In genomic region chr22:50532353-50532700, GRCh38 we compare ENCODE assay signal across 8 cellular contexts. TPM values are rescaled to one million over a fixed set of nuclear protein-coding genes. Genes with fewer than 3 reads are reported as not detected.
A peak's percentile ranks its signal among the peaks of the same experiment; 100 is the strongest.
DNase-seq lines count a peak whose midpoint lies in the region; ATAC-seq, FAIRE-seq and TF ChIP-seq lines count a peak whose summit lies in the region.

No MANE protein-coding gene starts in this region.

- H3K9me3 ChIP-seq in Caco-2 (no peaks in the 10 kb centered on the region), PC-3 (ENCODE audit: low read length) (no peaks in the 10 kb centered on the region), endothelial cell of umbilical vein (replicated peaks; ENCODE audit: control insufficient read depth, insufficient read depth, low read length) (no peaks in the 10 kb centered on the region), neuronal stem cell (replicated peaks in 1 of 2; ENCODE audit: control insufficient read depth in 2 of 2, insufficient read depth in 1 of 2, low read depth in 1 of 2, low read length in 2 of 2) (peaks cover 8 to 21% of the 10 kb centered on the region in 2 donors)

- H3K14ac ChIP-seq in neuronal stem cell (ENCODE audit: low read length), result no peak overlapping the region

- no peak overlapping the region for H3K4ac ChIP-seq in neuronal stem cell (ENCODE audit: low read length)

- H3K27me3 Mint-ChIP-seq in Caco-2 (ENCODE audit: insufficient read depth, unreplicated experiment), result no peaks in the 10 kb centered on the region

- H2BK120ac ChIP-seq in neuronal stem cell (ENCODE audit: low read depth, low read length), result no peak overlapping the region

- H2BK15ac ChIP-seq in neuronal stem cell (ENCODE audit: low read length), result peak overlapping the region; percentile 97

- H4K20me1 ChIP-seq in PC-3 (ENCODE audit: low read length) (no peaks in the 10 kb centered on the region), endothelial cell of umbilical vein (replicated peaks; ENCODE audit: control insufficient read depth, extremely low read depth, insufficient read depth, low read length) (no peaks in the 10 kb centered on the region)

- no peaks in the 10 kb centered on the region for H3K9me1 ChIP-seq in endothelial cell of umbilical vein (replicated peaks; ENCODE audit: control insufficient read depth, extremely low read depth, insufficient read depth, low read length)

- H2BK5ac ChIP-seq in neuronal stem cell (ENCODE audit: low read length), result peak overlapping the region; percentile 82

- no peak overlapping the region for H4K91ac ChIP-seq in neuronal stem cell (ENCODE audit: low read depth, low read length, poor library complexity)

- no CpG with 5 or more reads among the region's 17 CpGs for WGBS in neuronal stem cell (ENCODE audit: extremely low coverage in 2 of 2, insufficient read length in 2 of 2, insufficient replicate concordance in 1 of 2), 2 donors

- POLR2A ChIA-PET in Caco-2 (lab: Charles Lee), result interaction anchor here (0.7 to 1.5 kb wide), 5 partner anchors 15 to 238 kb away, joined by 3 to 7 read pairs (median 4); partner anchors contain the start of genes CHKB, LMF2 and SYCE3
- POLR2A ChIA-PET in PC-3 (lab: Charles Lee; ENCODE audit: unreplicated experiment), result no interaction called here
- POLR2A ChIA-PET in endothelial cell of umbilical vein (lab: Charles Lee), result no interaction called here

- peak overlapping the region; percentile 98 for H3K18ac ChIP-seq in neuronal stem cell (ENCODE audit: low read length)

- H3K4me1 Mint-ChIP-seq in Caco-2 (ENCODE audit: low read depth, unreplicated experiment), result peaks cover 25% of the 10 kb centered on the region

- dilution Hi-C loops in endothelial cell of umbilical vein (cut with MboI; ENCODE audit: extremely low pct_ligation_motif_present, low sequenced_read_pairs), result no loop called here

- no peak for TF ChIP-seq POLR2A in endothelial cell of umbilical vein (IDR thresholded peaks at IDR 0.05; ENCODE audit: low read depth, low read length)

- no peaks in the 10 kb centered on the region for H3K79me1 ChIP-seq in neuronal stem cell (ENCODE audit: low read depth, low read length)

- H3K9me3 Mint-ChIP-seq in Caco-2 (ENCODE audit: unreplicated experiment), result no peaks in the 10 kb centered on the region

- no peak overlapping the region for H4K8ac ChIP-seq in neuronal stem cell (ENCODE audit: low read depth, low read length)

- H3K4me3 ChIP-seq in Caco-2 (ENCODE audit: low read depth, low read length), result peak overlapping the region; percentile 68
- H3K4me3 ChIP-seq in PC-3 (ENCODE audit: low read length), result peak overlapping the region; percentile 78
- peak overlapping the region in 1 of 3 experiments; percentile 36 for H3K4me3 ChIP-seq in endothelial cell of umbilical vein (replicated peaks in 1 of 3; ENCODE audit: insufficient read depth in 1 of 3, low read depth in 1 of 3, low read length in 3 of 3)
- peak overlapping the region; percentile 55 to 82 for H3K4me3 ChIP-seq in neuronal stem cell (ENCODE audit: low read length in 2 of 2)

- H3K36me3 Mint-ChIP-seq in Caco-2 (ENCODE audit: insufficient read depth, unreplicated experiment), result peaks cover 28% of the 10 kb centered on the region

- no peak overlapping the region for H2BK12ac ChIP-seq in neuronal stem cell (ENCODE audit: low read length)

- no peaks in the 10 kb centered on the region for H3K27me3 ChIP-seq in Caco-2 (replicated peaks; ENCODE audit: control insufficient read depth, insufficient read depth, low read length)
- no peaks in the 10 kb centered on the region for H3K27me3 ChIP-seq in PC-3 (ENCODE audit: low read length)
- peaks cover 3 to 13% of the 10 kb centered on the region in 2 experiments for H3K27me3 ChIP-seq in endothelial cell of umbilical vein (ENCODE audit: control insufficient read depth in 2 of 2, insufficient read depth in 2 of 2, low read length in 2 of 2)
- H3K27me3 ChIP-seq in neuronal stem cell (ENCODE audit: control insufficient read depth in 3 of 3, insufficient read depth in 3 of 3, low read depth in 1 of 3, low read length in 3 of 3), result peaks cover 14 to 35% (median 14%) of the 10 kb centered on the region in 3 experiments

- no peak for TF ChIP-seq CTCF in Caco-2 (IDR thresholded peaks at IDR 0.05; ENCODE audit: insufficient read depth in 1 of 2, low read depth in 1 of 2, low read length in 1 of 2, severe bottlenecking in 1 of 2, unreplicated experiment in 1 of 2)
- no peak for TF ChIP-seq CTCF in PC-3 (conservative IDR thresholded peaks at IDR 0.05; ENCODE audit: low read depth, low read length)
- TF ChIP-seq CTCF in endothelial cell of umbilical vein (IDR thresholded peaks at IDR 0.05; ENCODE audit: extremely low read depth in 1 of 2, insufficient read depth in 1 of 2, low read depth in 1 of 2, low read length in 2 of 2), result no peak

- intact Hi-C loops in Caco-2 (cut with micrococcal nuclease; ENCODE audit: unreplicated experiment), result loop anchor here (2.0 to 5.0 kb wide), 2 partner anchors 30 to 90 kb away; partner anchors contain the start of gene SYCE3
- intact Hi-C loops in PC-3 (cut with micrococcal nuclease), result loop anchor here (2.0 kb wide), 1 partner anchor 50 kb away; the partner anchor contains the start of gene CHKB
- intact Hi-C loops in endothelial cell of umbilical vein (cut with micrococcal nuclease), result no loop called here

- H3K36me3 ChIP-seq in Caco-2 (ENCODE audit: control insufficient read depth, insufficient read depth, low read length) (no peaks in the 10 kb centered on the region), PC-3 (ENCODE audit: low read depth, low read length) (no peaks in the 10 kb centered on the region), endothelial cell of umbilical vein (ENCODE audit: control insufficient read depth in 2 of 2, extremely low read depth in 1 of 2, insufficient read depth in 2 of 2, low read length in 2 of 2) (no peaks in the 10 kb centered on the region), neuronal stem cell (replicated peaks in 1 of 2; ENCODE audit: control insufficient read depth in 2 of 2, insufficient read depth in 2 of 2, low read length in 2 of 2) (no peaks in the 10 kb centered on the region)

- H3K4me1 ChIP-seq in Caco-2, result peaks cover 29% of the 10 kb centered on the region
- peaks cover 10% of the 10 kb centered on the region; the same call in 1 of the 2 replicates for H3K4me1 ChIP-seq in PC-3 (ENCODE audit: insufficient read depth, low read length)
- peaks cover 18% of the 10 kb centered on the region for H3K4me1 ChIP-seq in endothelial cell of umbilical vein (ENCODE audit: control insufficient read depth, extremely low read depth, insufficient read depth, low read length)
- peaks cover 7 to 10% of the 10 kb centered on the region in 2 donors for H3K4me1 ChIP-seq in neuronal stem cell (ENCODE audit: control insufficient read depth in 2 of 2, insufficient read depth in 1 of 2, low read depth in 1 of 2, low read length in 2 of 2)

- DNase-seq in Caco-2, result peak in 1 of 2 experiments; percentile 39
- DNase-seq in PC-3, result no peak
- no peak for DNase-seq in endothelial cell of umbilical vein (ENCODE audit: low read depth, low spot score)
- DNase-seq in neuronal stem cell (ENCODE audit: low spot score), result no peak
- DNase-seq in middle frontal gyrus (ENCODE audit: extremely low spot score, low spot score), result no peak

- H3F3A ChIP-seq in PC-3 (ENCODE audit: low read length, unreplicated experiment), result no peaks in the 10 kb centered on the region

- no peaks in the 10 kb centered on the region for H3K79me2 ChIP-seq in PC-3 (ENCODE audit: low read length)
- no peaks in the 10 kb centered on the region for H3K79me2 ChIP-seq in endothelial cell of umbilical vein (ENCODE audit: control insufficient read depth, insufficient read depth, low read length)

- H3K27ac ChIP-seq in PC-3 (ENCODE audit: low read length), result 0 out of 2 replicates have a peak overlapping the region, but pooled peaks have one; percentile 20
- no peak overlapping the region for H3K27ac ChIP-seq in endothelial cell of umbilical vein (ENCODE audit: insufficient read depth, low read depth, low read length)
- H3K27ac ChIP-seq in neuronal stem cell (replicated peaks; ENCODE audit: low read length), result no peak overlapping the region

- FAIRE-seq in endothelial cell of umbilical vein (lab: Jason Lieb, UNC), result no peak

- ATAC-seq in PC-3 (no peak), HG03460 (IDR thresholded peaks at IDR 0.05; ENCODE audit: unreplicated experiment) (no peak), HG03045 (IDR thresholded peaks at IDR 0.05; ENCODE audit: unreplicated experiment) (no peak), GM21528 (IDR thresholded peaks at IDR 0.05; ENCODE audit: low FRiP score, unreplicated experiment) (no peak)

- no TSS peak for BruUV-seq in Caco-2 (replicated peaks; lab: Mats Ljungman, UMichigan)
- BruUV-seq in PC-3 (replicated peaks; lab: Mats Ljungman, UMichigan), result no TSS peak
- BruUV-seq in endothelial cell of umbilical vein (replicated peaks; lab: Mats Ljungman, UMichigan), result no TSS peak

- CTCF ChIA-PET in Caco-2 (lab: Charles Lee), result interaction anchor here (0.7 to 1.0 kb wide), 3 partner anchors 25 to 88 kb away, joined by 3 to 7 read pairs (median 4); partner anchors contain the start of genes LMF2 and SYCE3
- CTCF ChIA-PET in PC-3 (lab: Charles Lee), result interaction anchor here (0.6 kb wide), 1 partner anchor 88 kb away, joined by 15 read pairs; no protein-coding TSS in a partner anchor
- CTCF ChIA-PET in endothelial cell of umbilical vein (lab: Charles Lee), result interaction anchor here (0.8 to 1.7 kb wide), 3 partner anchors 30 to 88 kb away, joined by 3 to 10 read pairs (median 5); partner anchors contain the start of gene SYCE3

- H3K4me2 ChIP-seq in PC-3 (ENCODE audit: low read length), result peak overlapping the region; percentile 100
- peak overlapping the region; percentile 58 for H3K4me2 ChIP-seq in endothelial cell of umbilical vein (ENCODE audit: insufficient read depth, low read length)
- H3K4me2 ChIP-seq in neuronal stem cell (ENCODE audit: insufficient read depth, low read length, poor library complexity, severe bottlenecking), result peak overlapping the region; percentile 89

- H3K9ac ChIP-seq in PC-3 (ENCODE audit: low read length) (peak overlapping the region; percentile 90), endothelial cell of umbilical vein (replicated peaks; ENCODE audit: extremely low read depth, insufficient read depth, low read length) (no peak overlapping the region), neuronal stem cell (ENCODE audit: low read depth, low read length, poor library complexity) (peak overlapping the region; percentile 92)

- H2AFZ ChIP-seq in PC-3 (ENCODE audit: low read length) (peak overlapping the region; percentile 81; the same call in 1 of the 2 replicates), endothelial cell of umbilical vein (ENCODE audit: low read depth, low read length) (peak overlapping the region; percentile 55), neuronal stem cell (ENCODE audit: low read length) (peak overlapping the region; percentile 96)

- H3K23ac ChIP-seq in neuronal stem cell (ENCODE audit: low read depth, low read length, poor library complexity), result peak overlapping the region; percentile 73

- peak overlapping the region; percentile 86 for H3K27ac Mint-ChIP-seq in Caco-2 (ENCODE audit: unreplicated experiment)

- H3K4me3 Mint-ChIP-seq in Caco-2 (ENCODE audit: unreplicated experiment), result peak overlapping the region; percentile 81

- H3K9me2 ChIP-seq in PC-3 (replicated peaks; ENCODE audit: low read length), result no peaks in the 10 kb centered on the region

- peak overlapping the region; percentile 99 for H2AK5ac ChIP-seq in neuronal stem cell (ENCODE audit: low read depth, low read length)

RNA-seq across cellular contexts. Expression of gene TYMP, which starts 2.5 kb away (rescaled TPM):
- total RNA-seq in Caco-2 (2022) (3.7 and 3.9 TPM in 2 replicates), PC-3 (2014; rRNA removed) (12.3 and 21.8 TPM in 2 replicates), endothelial cell of umbilical vein (2.1 and 2.4 TPM in 2 replicates)
- polyA plus RNA-seq in endothelial cell of umbilical vein, result 2.0 and 2.9 TPM in 2 replicates
- polyA plus RNA-seq in endothelial cell of umbilical vein (2011; cell fraction: cytosol; rRNA removed), result 0.96 and 1.5 TPM in 2 replicates
- 2.6 and 2.7 TPM in 2 replicates for polyA plus RNA-seq in endothelial cell of umbilical vein (2011; cell fraction: nucleus; rRNA removed)
- 1.3 and 5.0 TPM in 2 replicates for polyA plus RNA-seq in endothelial cell of umbilical vein (2012)
- 0.49 and 1.00 TPM in 2 replicates for polyA minus RNA-seq in endothelial cell of umbilical vein
- 3.4 TPM for polyA minus RNA-seq in endothelial cell of umbilical vein (2011; cell fraction: cytosol; rRNA and poly(A)+ RNA removed)
- polyA minus RNA-seq in endothelial cell of umbilical vein (2011; cell fraction: nucleus; rRNA and poly(A)+ RNA removed), result 0.58 TPM in 2 replicates
- 3.0 TPM for polyA plus RNA-seq in neuronal stem cell (2013, experiment 1 of 2)
- 2.9 TPM for polyA plus RNA-seq in neuronal stem cell (2013, experiment 2 of 2)

RNA-seq across cellular contexts. Expression of gene SCO2, which starts 6.9 kb away (rescaled TPM):
- total RNA-seq in Caco-2 (2022) (3.0 and 6.5 TPM in 2 replicates), PC-3 (2014; rRNA removed) (5.7 and 5.8 TPM in 2 replicates), endothelial cell of umbilical vein (3.2 and 3.7 TPM in 2 replicates)
- polyA plus RNA-seq in endothelial cell of umbilical vein, result 3.1 and 3.5 TPM in 2 replicates
- polyA plus RNA-seq in endothelial cell of umbilical vein (2011; cell fraction: cytosol; rRNA removed), result 1.5 and 1.8 TPM in 2 replicates
- 0.59 TPM in 1 of 2 replicates, not detected in the other for polyA plus RNA-seq in endothelial cell of umbilical vein (2011; cell fraction: nucleus; rRNA removed)
- polyA plus RNA-seq in endothelial cell of umbilical vein (2012), result 1.5 and 2.8 TPM in 2 replicates
- 0.38 TPM in 1 of 2 replicates, not detected in the other for polyA minus RNA-seq in endothelial cell of umbilical vein
- polyA minus RNA-seq in endothelial cell of umbilical vein (2011; cell fraction: cytosol; rRNA and poly(A)+ RNA removed), result 4.9 TPM
- not detected in 2 replicates for polyA minus RNA-seq in endothelial cell of umbilical vein (2011; cell fraction: nucleus; rRNA and poly(A)+ RNA removed)
- polyA plus RNA-seq in neuronal stem cell (2013, experiment 1 of 2), result 0.50 TPM
- polyA plus RNA-seq in neuronal stem cell (2013, experiment 2 of 2), result 0.90 TPM

RNA-seq across cellular contexts. Expression of gene KLHDC7B, which starts 13.4 kb away (rescaled TPM):
- total RNA-seq in Caco-2 (2022) (1.1 and 2.0 TPM in 2 replicates), PC-3 (2014; rRNA removed) (0.35 TPM in 1 of 2 replicates, not detected in the other), endothelial cell of umbilical vein (not detected in 2 replicates)
- not detected in 2 replicates for polyA plus RNA-seq in endothelial cell of umbilical vein
- not detected in 2 replicates for polyA plus RNA-seq in endothelial cell of umbilical vein (2011; cell fraction: cytosol; rRNA removed)
- polyA plus RNA-seq in endothelial cell of umbilical vein (2011; cell fraction: nucleus; rRNA removed), result not detected in 2 replicates
- polyA plus RNA-seq in endothelial cell of umbilical vein (2012), result not detected in 2 replicates
- polyA minus RNA-seq in endothelial cell of umbilical vein, result not detected in 2 replicates
- 3.0 TPM for polyA minus RNA-seq in endothelial cell of umbilical vein (2011; cell fraction: cytosol; rRNA and poly(A)+ RNA removed)
- polyA minus RNA-seq in endothelial cell of umbilical vein (2011; cell fraction: nucleus; rRNA and poly(A)+ RNA removed), result not detected in 2 replicates
- polyA plus RNA-seq in neuronal stem cell (2013, experiment 1 of 2), result 0.01 TPM
- polyA plus RNA-seq in neuronal stem cell (2013, experiment 2 of 2), result 0.01 TPM

RNA-seq across cellular contexts. Expression of gene NCAPH2, which starts 24.3 kb away (rescaled TPM):
- 84.3 and 88.9 TPM in 2 replicates for total RNA-seq in Caco-2 (2022)
- 75.4 and 92.1 TPM in 2 replicates for total RNA-seq in PC-3 (2014; rRNA removed)
- total RNA-seq in endothelial cell of umbilical vein, result 42.4 and 43.1 TPM in 2 replicates
- polyA plus RNA-seq in endothelial cell of umbilical vein, result 34.8 and 43.2 TPM in 2 replicates
- 31.1 and 31.3 TPM in 2 replicates for polyA plus RNA-seq in endothelial cell of umbilical vein (2011; cell fraction: cytosol; rRNA removed)
- 80.2 and 81.0 TPM in 2 replicates for polyA plus RNA-seq in endothelial cell of umbilical vein (2011; cell fraction: nucleus; rRNA removed)
- polyA plus RNA-seq in endothelial cell of umbilical vein (2012), result 15.9 and 17.4 TPM in 2 replicates
- polyA minus RNA-seq in endothelial cell of umbilical vein, result 19.7 and 21.4 TPM in 2 replicates
- 76.1 TPM for polyA minus RNA-seq in endothelial cell of umbilical vein (2011; cell fraction: cytosol; rRNA and poly(A)+ RNA removed)
- 14.0 and 15.6 TPM in 2 replicates for polyA minus RNA-seq in endothelial cell of umbilical vein (2011; cell fraction: nucleus; rRNA and poly(A)+ RNA removed)
- 29.6 TPM for polyA plus RNA-seq in neuronal stem cell (2013, experiment 1 of 2)
- polyA plus RNA-seq in neuronal stem cell (2013, experiment 2 of 2), result 27.7 TPM

RNA-seq across cellular contexts. Expression of gene LMF2, which starts 24.8 kb away (rescaled TPM):
- total RNA-seq in Caco-2 (2022), result 68.8 and 77.1 TPM in 2 replicates
- 42.4 and 52.2 TPM in 2 replicates for total RNA-seq in PC-3 (2014; rRNA removed)
- 89.7 and 94.8 TPM in 2 replicates for total RNA-seq in endothelial cell of umbilical vein
- 112 and 190 TPM in 2 replicates for polyA plus RNA-seq in endothelial cell of umbilical vein
- polyA plus RNA-seq in endothelial cell of umbilical vein (2011; cell fraction: cytosol; rRNA removed), result 37.7 and 54.9 TPM in 2 replicates
- polyA plus RNA-seq in endothelial cell of umbilical vein (2011; cell fraction: nucleus; rRNA removed), result 326 and 351 TPM in 2 replicates
- polyA plus RNA-seq in endothelial cell of umbilical vein (2012), result 37.1 and 49.4 TPM in 2 replicates
- polyA minus RNA-seq in endothelial cell of umbilical vein, result 52.8 and 61.6 TPM in 2 replicates
- polyA minus RNA-seq in endothelial cell of umbilical vein (2011; cell fraction: cytosol; rRNA and poly(A)+ RNA removed), result 36.3 TPM
- 34.3 and 62.2 TPM in 2 replicates for polyA minus RNA-seq in endothelial cell of umbilical vein (2011; cell fraction: nucleus; rRNA and poly(A)+ RNA removed)
- 29.8 TPM for polyA plus RNA-seq in neuronal stem cell (2013, experiment 1 of 2)
- 30.2 TPM for polyA plus RNA-seq in neuronal stem cell (2013, experiment 2 of 2)
